1 cellular context compared by ENCODE assay signal in the genomic region with DNA sequence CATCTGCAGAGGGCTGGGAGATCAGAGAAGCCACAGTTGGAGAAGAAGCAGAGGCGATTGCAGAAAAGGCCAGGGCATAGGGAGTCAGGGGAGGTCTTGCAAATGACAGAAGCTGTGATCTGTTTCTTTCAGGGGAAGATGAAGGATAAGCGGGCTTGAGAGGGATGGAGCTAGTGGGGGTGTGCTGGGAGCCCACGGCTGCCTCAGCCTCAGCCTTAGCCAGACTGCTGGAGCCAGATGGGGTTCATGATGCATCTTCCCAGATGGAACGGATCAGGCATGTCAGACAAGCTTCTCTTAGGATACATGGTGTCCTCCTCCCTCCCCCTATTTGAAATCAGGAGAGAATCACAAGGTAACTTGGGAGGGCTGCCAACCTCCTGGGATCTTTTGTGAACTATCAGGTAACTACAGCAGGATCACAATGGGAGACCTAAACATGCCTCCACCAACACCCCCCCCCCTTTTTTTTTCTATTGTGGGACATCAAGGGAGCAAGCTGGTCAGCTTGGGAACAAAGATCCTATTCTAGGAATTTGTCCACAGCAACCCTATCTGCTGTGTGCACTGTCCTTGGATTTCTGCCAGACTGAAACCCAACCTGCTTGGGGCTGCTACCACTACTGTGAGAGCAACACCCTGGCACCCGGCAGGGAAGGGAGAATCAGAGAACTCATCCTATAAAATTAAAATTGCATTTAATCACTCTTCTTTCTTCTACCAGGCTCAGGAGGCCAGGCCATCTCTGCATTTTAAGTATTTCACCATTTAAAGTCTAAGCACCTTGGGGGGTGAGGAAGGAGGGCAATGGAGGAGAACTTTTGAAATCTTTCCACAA.
TF ChIP-seq lines count a peak whose summit lies in the region.

No MANE protein-coding gene starts in this region.

TF ChIP-seq in K562, 482 proteins besides CTCF, POLR2A, EP300 and RAD21 (continued from another document and continues in another):
- TF ChIP-seq SP2 (IDR thresholded peaks at IDR 0.05; ENCODE audit: extremely low read depth, low read depth, low read length, poor library complexity, severe bottlenecking) (no peak), ZNF24 (IDR thresholded peaks at IDR 0.05) (no peak), ZEB2 (IDR thresholded peaks at IDR 0.05) (peak; percentile 51; the same call in 1 of the 2 replicates), CBX8 (IDR thresholded peaks at IDR 0.05; ENCODE audit: borderline replicate concordance, extremely low read depth, low read depth, low read length, poor library complexity, severe bottlenecking) (no peak), MTA2 (IDR thresholded peaks at IDR 0.05; ENCODE audit: low read depth) (0 out of 2 replicates have a peak, but pooled peaks have one; percentile 37), DPF2 (IDR thresholded peaks at IDR 0.05) (peak; percentile 26; the same call in 1 of the 2 replicates), ZNF311 (CRISPR knock-in tag; IDR thresholded peaks at IDR 0.05) (no peak), ZNF695 (CRISPR knock-in tag; IDR thresholded peaks at IDR 0.05) (no peak), CXXC5 (CRISPR knock-in tag; IDR thresholded peaks at IDR 0.05) (peak; percentile 30; the same call in 1 of the 2 replicates), ZNF121 (CRISPR knock-in tag; conservative IDR thresholded peaks at IDR 0.05) (no peak), CBFA2T3 (IDR thresholded peaks at IDR 0.05) (peak; percentile 75), TBP (optimal IDR thresholded peaks at IDR 0.05; ENCODE audit: low read depth, low read length) (no peak), NBN (IDR thresholded peaks at IDR 0.05; ENCODE audit: low read depth) (0 out of 2 replicates have a peak, but pooled peaks have one; percentile 26), CCNT2 (IDR thresholded peaks at IDR 0.05; ENCODE audit: borderline replicate concordance, extremely low read depth, insufficient read length, low read depth, low read length) (no peak), TAL1 (IDR thresholded peaks at IDR 0.05) (peak; percentile 71), RBM22 (IDR thresholded peaks at IDR 0.05; ENCODE audit: low read depth, low read length, poor library complexity, severe bottlenecking) (no peak), MTA3 (IDR thresholded peaks at IDR 0.05; ENCODE audit: borderline replicate concordance) (0 out of 2 replicates have a peak, but pooled peaks have one; percentile 20), SUPT5H (IDR thresholded peaks at IDR 0.05) (no peak), NUFIP1 (IDR thresholded peaks at IDR 0.05; ENCODE audit: partially characterized antibody) (no peak), JUND (IDR thresholded peaks at IDR 0.05; ENCODE audit: borderline replicate concordance, low read depth, low read length) (peak; percentile 52; the same call in 1 of the 2 replicates), JUND (tag; IDR thresholded peaks at IDR 0.05; ENCODE audit: borderline replicate concordance, low read depth, low read length) (no peak; the same call in 2 of the 3 replicates), CC2D1A (IDR thresholded peaks at IDR 0.05) (peak; percentile 71; the same call in 1 of the 2 replicates), RUNX1 (IDR thresholded peaks at IDR 0.05; ENCODE audit: low read depth) (no peak), ZNF436 (CRISPR knock-in tag; IDR thresholded peaks at IDR 0.05) (no peak), GATAD2A (IDR thresholded peaks at IDR 0.05) (no peak), ZNF212 (CRISPR knock-in tag; IDR thresholded peaks at IDR 0.05) (no peak), ZNF384 (IDR thresholded peaks at IDR 0.05; ENCODE audit: low read depth, low read length) (peak; percentile 25; the same call in 1 of the 2 replicates), TEAD4 (IDR thresholded peaks at IDR 0.05; ENCODE audit: low read length) (peak; percentile 69; the same call in 1 of the 2 replicates), TEAD4 (CRISPR knock-in tag; IDR thresholded peaks at IDR 0.05; ENCODE audit: borderline replicate concordance) (no peak)
- TF ChIP-seq, protein P1, sequence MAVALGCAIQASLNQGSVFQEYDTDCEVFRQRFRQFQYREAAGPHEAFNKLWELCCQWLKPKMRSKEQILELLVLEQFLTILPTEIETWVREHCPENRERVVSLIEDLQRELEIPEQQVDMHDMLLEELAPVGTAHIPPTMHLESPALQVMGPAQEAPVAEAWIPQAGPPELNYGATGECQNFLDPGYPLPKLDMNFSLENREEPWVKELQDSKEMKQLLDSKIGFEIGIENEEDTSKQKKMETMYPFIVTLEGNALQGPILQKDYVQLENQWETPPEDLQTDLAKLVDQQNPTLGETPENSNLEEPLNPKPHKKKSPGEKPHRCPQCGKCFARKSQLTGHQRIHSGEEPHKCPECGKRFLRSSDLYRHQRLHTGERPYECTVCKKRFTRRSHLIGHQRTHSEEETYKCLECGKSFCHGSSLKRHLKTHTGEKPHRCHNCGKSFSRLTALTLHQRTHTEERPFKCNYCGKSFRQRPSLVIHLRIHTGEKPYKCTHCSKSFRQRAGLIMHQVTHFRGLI (CRISPR knock-in tag; IDR thresholded peaks at IDR 0.05) = no peak
- TF ChIP-seq, protein P2, sequence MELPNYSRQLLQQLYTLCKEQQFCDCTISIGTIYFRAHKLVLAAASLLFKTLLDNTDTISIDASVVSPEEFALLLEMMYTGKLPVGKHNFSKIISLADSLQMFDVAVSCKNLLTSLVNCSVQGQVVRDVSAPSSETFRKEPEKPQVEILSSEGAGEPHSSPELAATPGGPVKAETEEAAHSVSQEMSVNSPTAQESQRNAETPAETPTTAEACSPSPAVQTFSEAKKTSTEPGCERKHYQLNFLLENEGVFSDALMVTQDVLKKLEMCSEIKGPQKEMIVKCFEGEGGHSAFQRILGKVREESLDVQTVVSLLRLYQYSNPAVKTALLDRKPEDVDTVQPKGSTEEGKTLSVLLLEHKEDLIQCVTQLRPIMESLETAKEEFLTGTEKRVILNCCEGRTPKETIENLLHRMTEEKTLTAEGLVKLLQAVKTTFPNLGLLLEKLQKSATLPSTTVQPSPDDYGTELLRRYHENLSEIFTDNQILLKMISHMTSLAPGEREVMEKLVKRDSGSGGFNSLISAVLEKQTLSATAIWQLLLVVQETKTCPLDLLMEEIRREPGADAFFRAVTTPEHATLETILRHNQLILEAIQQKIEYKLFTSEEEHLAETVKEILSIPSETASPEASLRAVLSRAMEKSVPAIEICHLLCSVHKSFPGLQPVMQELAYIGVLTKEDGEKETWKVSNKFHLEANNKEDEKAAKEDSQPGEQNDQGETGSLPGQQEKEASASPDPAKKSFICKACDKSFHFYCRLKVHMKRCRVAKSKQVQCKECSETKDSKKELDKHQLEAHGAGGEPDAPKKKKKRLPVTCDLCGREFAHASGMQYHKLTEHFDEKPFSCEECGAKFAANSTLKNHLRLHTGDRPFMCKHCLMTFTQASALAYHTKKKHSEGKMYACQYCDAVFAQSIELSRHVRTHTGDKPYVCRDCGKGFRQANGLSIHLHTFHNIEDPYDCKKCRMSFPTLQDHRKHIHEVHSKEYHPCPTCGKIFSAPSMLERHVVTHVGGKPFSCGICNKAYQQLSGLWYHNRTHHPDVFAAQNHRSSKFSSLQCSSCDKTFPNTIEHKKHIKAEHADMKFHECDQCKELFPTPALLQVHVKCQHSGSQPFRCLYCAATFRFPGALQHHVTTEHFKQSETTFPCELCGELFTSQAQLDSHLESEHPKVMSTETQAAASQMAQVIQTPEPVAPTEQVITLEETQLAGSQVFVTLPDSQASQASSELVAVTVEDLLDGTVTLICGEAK (IDR thresholded peaks at IDR 0.05) = peak; percentile 7; the same call in 1 of the 2 replicates
- TF ChIP-seq, protein P2 (CRISPR knock-in tag; IDR thresholded peaks at IDR 0.05) = no peak
- TF ChIP-seq, protein P3, sequence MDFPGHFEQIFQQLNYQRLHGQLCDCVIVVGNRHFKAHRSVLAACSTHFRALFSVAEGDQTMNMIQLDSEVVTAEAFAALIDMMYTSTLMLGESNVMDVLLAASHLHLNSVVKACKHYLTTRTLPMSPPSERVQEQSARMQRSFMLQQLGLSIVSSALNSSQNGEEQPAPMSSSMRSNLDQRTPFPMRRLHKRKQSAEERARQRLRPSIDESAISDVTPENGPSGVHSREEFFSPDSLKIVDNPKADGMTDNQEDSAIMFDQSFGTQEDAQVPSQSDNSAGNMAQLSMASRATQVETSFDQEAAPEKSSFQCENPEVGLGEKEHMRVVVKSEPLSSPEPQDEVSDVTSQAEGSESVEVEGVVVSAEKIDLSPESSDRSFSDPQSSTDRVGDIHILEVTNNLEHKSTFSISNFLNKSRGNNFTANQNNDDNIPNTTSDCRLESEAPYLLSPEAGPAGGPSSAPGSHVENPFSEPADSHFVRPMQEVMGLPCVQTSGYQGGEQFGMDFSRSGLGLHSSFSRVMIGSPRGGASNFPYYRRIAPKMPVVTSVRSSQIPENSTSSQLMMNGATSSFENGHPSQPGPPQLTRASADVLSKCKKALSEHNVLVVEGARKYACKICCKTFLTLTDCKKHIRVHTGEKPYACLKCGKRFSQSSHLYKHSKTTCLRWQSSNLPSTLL (IDR thresholded peaks at IDR 0.05) = peak; percentile 81; the same call in 1 of the 2 replicates
- TF ChIP-seq, protein P4, sequence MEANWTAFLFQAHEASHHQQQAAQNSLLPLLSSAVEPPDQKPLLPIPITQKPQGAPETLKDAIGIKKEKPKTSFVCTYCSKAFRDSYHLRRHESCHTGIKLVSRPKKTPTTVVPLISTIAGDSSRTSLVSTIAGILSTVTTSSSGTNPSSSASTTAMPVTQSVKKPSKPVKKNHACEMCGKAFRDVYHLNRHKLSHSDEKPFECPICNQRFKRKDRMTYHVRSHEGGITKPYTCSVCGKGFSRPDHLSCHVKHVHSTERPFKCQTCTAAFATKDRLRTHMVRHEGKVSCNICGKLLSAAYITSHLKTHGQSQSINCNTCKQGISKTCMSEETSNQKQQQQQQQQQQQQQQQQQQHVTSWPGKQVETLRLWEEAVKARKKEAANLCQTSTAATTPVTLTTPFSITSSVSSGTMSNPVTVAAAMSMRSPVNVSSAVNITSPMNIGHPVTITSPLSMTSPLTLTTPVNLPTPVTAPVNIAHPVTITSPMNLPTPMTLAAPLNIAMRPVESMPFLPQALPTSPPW (CRISPR knock-in tag; IDR thresholded peaks at IDR 0.05) = peak; percentile 74
- TF ChIP-seq, protein P5, sequence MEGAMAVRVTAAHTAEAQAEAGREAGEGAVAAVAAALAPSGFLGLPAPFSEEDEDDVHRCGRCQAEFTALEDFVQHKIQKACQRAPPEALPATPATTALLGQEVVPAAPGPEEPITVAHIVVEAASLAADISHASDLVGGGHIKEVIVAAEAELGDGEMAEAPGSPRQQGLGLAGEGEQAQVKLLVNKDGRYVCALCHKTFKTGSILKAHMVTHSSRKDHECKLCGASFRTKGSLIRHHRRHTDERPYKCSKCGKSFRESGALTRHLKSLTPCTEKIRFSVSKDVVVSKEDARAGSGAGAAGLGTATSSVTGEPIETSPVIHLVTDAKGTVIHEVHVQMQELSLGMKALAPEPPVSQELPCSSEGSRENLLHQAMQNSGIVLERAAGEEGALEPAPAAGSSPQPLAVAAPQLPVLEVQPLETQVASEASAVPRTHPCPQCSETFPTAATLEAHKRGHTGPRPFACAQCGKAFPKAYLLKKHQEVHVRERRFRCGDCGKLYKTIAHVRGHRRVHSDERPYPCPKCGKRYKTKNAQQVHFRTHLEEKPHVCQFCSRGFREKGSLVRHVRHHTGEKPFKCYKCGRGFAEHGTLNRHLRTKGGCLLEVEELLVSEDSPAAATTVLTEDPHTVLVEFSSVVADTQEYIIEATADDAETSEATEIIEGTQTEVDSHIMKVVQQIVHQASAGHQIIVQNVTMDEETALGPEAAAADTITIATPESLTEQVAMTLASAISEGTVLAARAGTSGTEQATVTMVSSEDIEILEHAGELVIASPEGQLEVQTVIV (CRISPR knock-in tag; IDR thresholded peaks at IDR 0.05; ENCODE audit: borderline replicate concordance) = no peak
- TF ChIP-seq, protein P6, sequence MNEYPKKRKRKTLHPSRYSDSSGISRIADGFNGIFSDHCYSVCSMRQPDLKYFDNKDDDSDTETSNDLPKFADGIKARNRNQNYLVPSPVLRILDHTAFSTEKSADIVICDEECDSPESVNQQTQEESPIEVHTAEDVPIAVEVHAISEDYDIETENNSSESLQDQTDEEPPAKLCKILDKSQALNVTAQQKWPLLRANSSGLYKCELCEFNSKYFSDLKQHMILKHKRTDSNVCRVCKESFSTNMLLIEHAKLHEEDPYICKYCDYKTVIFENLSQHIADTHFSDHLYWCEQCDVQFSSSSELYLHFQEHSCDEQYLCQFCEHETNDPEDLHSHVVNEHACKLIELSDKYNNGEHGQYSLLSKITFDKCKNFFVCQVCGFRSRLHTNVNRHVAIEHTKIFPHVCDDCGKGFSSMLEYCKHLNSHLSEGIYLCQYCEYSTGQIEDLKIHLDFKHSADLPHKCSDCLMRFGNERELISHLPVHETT (CRISPR knock-in tag; conservative IDR thresholded peaks at IDR 0.05 in 1 of 2, IDR thresholded peaks at IDR 0.05 in 1 of 2) = no peak
